ENCODE assay signal across 8 cellular contexts in genomic region chr7:102426268-102427031, GRCh38. TPM values are rescaled to one million over a fixed set of nuclear protein-coding genes. Genes with fewer than 3 reads are reported as not detected.
DNase-seq lines count a peak whose midpoint lies in the region; ATAC-seq and TF ChIP-seq lines count a peak whose summit lies in the region.

No MANE protein-coding gene starts in this region.

- H3K36me3 ChIP-seq in duodenal mucosa (ENCODE audit: control insufficient read depth in 1 of 2, insufficient read depth in 2 of 2, low read length in 2 of 2) (peaks cover 5 to 31% of the 10 kb centered on the region in 2 donors), hepatocyte (replicated peaks; ENCODE audit: insufficient read depth, low read depth) (no peaks in the 10 kb centered on the region), ovary (no peaks in the 10 kb centered on the region)

- no peak overlapping the region for H2AFZ ChIP-seq in hepatocyte

- intact Hi-C loops in activated B cell treated with CpG ODN at 0.5 μM for 24 hours (cut with micrococcal nuclease): loop anchor here (1.0 kb wide), 4 partner anchors 8 to 30 kb away; partner anchors contain the start of gene PRKRIP1
- intact Hi-C loops in ovary (cut with DNase I): no loop called here

- no peaks in the 10 kb centered on the region for H3K9me2 ChIP-seq in hepatocyte (replicated peaks; ENCODE audit: insufficient read depth)

- H3K4me2 ChIP-seq in hepatocyte: no peak overlapping the region

- H3K9ac ChIP-seq in duodenal mucosa (ENCODE audit: low read depth in 1 of 2, low read length in 2 of 2): peak overlapping the region; percentile 55 to 69

- no peaks in the 10 kb centered on the region for H3K9me3 ChIP-seq in duodenal mucosa (ENCODE audit: control insufficient read depth in 1 of 2, low read length in 2 of 2)
- no peaks in the 10 kb centered on the region for H3K9me3 ChIP-seq in hepatocyte (ENCODE audit: low read depth)
- no peaks in the 10 kb centered on the region for H3K9me3 ChIP-seq in ovary

- no peak for TF ChIP-seq EP300 in ovary (IDR thresholded peaks at IDR 0.05)

- CTCF ChIA-PET in activated B cell treated with CpG ODN at 0.5 μM for 24 hours (lab: Charles Lee): interaction anchor here (1.6 to 2.9 kb wide), 8 partner anchors 11 to 24 kb away, joined by 4 to 16 read pairs (median 12); no protein-coding TSS in a partner anchor

- H4K20me1 ChIP-seq in hepatocyte (ENCODE audit: insufficient read depth, poor library complexity, severe bottlenecking): no peaks in the 10 kb centered on the region

- H3K4me3 ChIP-seq in duodenal mucosa (ENCODE audit: low read depth in 1 of 2, low read length in 2 of 2): peak overlapping the region; percentile 33 to 45
- H3K4me3 ChIP-seq in hepatocyte: no peak overlapping the region
- no peak overlapping the region for H3K4me3 ChIP-seq in ovary

- peaks cover 9% of the 10 kb centered on the region for H3K36me3 Mint-ChIP-seq in activated B cell treated with CpG ODN at 0.5 μM for 24 hours (ENCODE audit: low read depth)

- TF ChIP-seq CTCF in activated B cell treated with CpG ODN at 0.5 μM for 24 hours (IDR thresholded peaks at IDR 0.05) (no peak), hepatocyte (IDR thresholded peaks at IDR 0.05; ENCODE audit: poor library complexity) (no peak), ovary (IDR thresholded peaks at IDR 0.05) (no peak)

- 95% methylated on average over 16 of the region's 16 CpGs for WGBS in hepatocyte (ENCODE audit: low lambda C conversion rate, missing lambda C conversion rate)
- 85 to 88% (median 87%) methylated on average over 16 of the region's 16 CpGs for whole genome bisulfite sequencing in ovary, 3 donors

- H3K4me1 Mint-ChIP-seq in activated B cell treated with CpG ODN at 0.5 μM for 24 hours: peaks cover 95% of the 10 kb centered on the region

- no peak for TF ChIP-seq POLR2A in ovary (IDR thresholded peaks at IDR 0.05)

- H3K27ac ChIP-seq in duodenal mucosa (ENCODE audit: low read depth, low read length) (peak overlapping the region; percentile 92), hepatocyte (no peak overlapping the region), ovary (no peak overlapping the region)

- no peaks in the 10 kb centered on the region for H3K27me3 Mint-ChIP-seq in activated B cell treated with CpG ODN at 0.5 μM for 24 hours

- DNase-seq in activated B cell treated with CpG ODN at 0.5 μM for 24 hours (peak; percentile 62), hepatocyte (ENCODE audit: low spot score) (no peak), globus pallidus (ENCODE audit: low spot score) (no peak), ovary (no peak)
- peak; percentile 67 to 69 for DNase-seq in stimulated activated CD4-positive, alpha-beta T cell treated with anti-CD3 and anti-CD28 coated beads, Interleukin-2, amount 100 ng/mL, for 48 hours

- peak; percentile 61 for ATAC-seq in GM18868 (IDR thresholded peaks at IDR 0.05; ENCODE audit: unreplicated experiment)
- ATAC-seq in HG03064 (IDR thresholded peaks at IDR 0.05; ENCODE audit: low read depth, unreplicated experiment): peak; percentile 44
- peak; percentile 68 for ATAC-seq in activated B cell treated with CpG ODN at 0.5 μM for 24 hours (ENCODE audit: low read depth)

- no peaks in the 10 kb centered on the region for H3K79me2 ChIP-seq in hepatocyte

- POLR2A ChIA-PET in activated B cell treated with CpG ODN at 0.5 μM for 24 hours (lab: Charles Lee): interaction anchor here (0.8 to 32.9 kb wide), 13 partner anchors 8 to 139 kb away, joined by 3 to 886 read pairs (median 13); partner anchors contain the start of genes ALKBH4, LRWD1, ORAI2 and PRKRIP1

- H3K27ac Mint-ChIP-seq in activated B cell treated with CpG ODN at 0.5 μM for 24 hours: peak overlapping the region; percentile 100

- H3K27me3 ChIP-seq in duodenal mucosa (ENCODE audit: control insufficient read depth in 1 of 2, insufficient read depth in 2 of 2, low read length in 2 of 2) (no peaks in the 10 kb centered on the region), hepatocyte (no peaks in the 10 kb centered on the region), ovary (no peaks in the 10 kb centered on the region)

- H3K4me1 ChIP-seq in duodenal mucosa (ENCODE audit: control insufficient read depth in 1 of 2, insufficient read depth in 2 of 2, low read length in 2 of 2) (peaks cover 22 to 43% of the 10 kb centered on the region in 2 donors), hepatocyte (ENCODE audit: insufficient read depth) (no peaks in the 10 kb centered on the region), ovary (ENCODE audit: insufficient read depth) (no peaks in the 10 kb centered on the region)

- no peaks in the 10 kb centered on the region for H3K9me3 Mint-ChIP-seq in activated B cell treated with CpG ODN at 0.5 μM for 24 hours

- H3K4me3 Mint-ChIP-seq in activated B cell treated with CpG ODN at 0.5 μM for 24 hours: peak overlapping the region; percentile 76

RNA-seq across cellular contexts. Expression of gene ORAI2, which starts 6.9 kb away (rescaled TPM):
- total RNA-seq in activated B cell treated with CpG ODN at 0.5 μM for 24 hours (167 and 184 TPM in 2 replicates), hepatocyte (25.9 and 33.6 TPM in 2 replicates), ovary (10 to 100 TPM in 6 of 7 donors, 1 to 10 TPM in 1; 6.4 to 18.9 (median 16.3) TPM)
- polyA plus RNA-seq in hepatocyte (32.3 and 41.9 TPM in 2 replicates), ovary (10 to 100 TPM in 1 of 2 donors, 1 to 10 TPM in 1; 3.2 to 10.0 TPM)

RNA-seq across cellular contexts. Expression of gene PRKRIP1, which starts 30.3 kb away (rescaled TPM):
- total RNA-seq in activated B cell treated with CpG ODN at 0.5 μM for 24 hours (38.8 and 39.7 TPM in 2 replicates), hepatocyte (32.0 and 33.8 TPM in 2 replicates), ovary (10 to 100 TPM; 17.4 to 28.8 (median 23.9) TPM)
- polyA plus RNA-seq in hepatocyte (44.6 and 61.6 TPM in 2 replicates), ovary (10 to 100 TPM; 23.4 to 26.9 TPM)

RNA-seq across cellular contexts. Expression of gene ALKBH4, which starts 38.2 kb away (rescaled TPM):
- total RNA-seq in activated B cell treated with CpG ODN at 0.5 μM for 24 hours (7.8 and 8.1 TPM in 2 replicates), hepatocyte (10.1 and 13.3 TPM in 2 replicates), ovary (10 to 100 TPM in 5 of 7 donors, 1 to 10 TPM in 2; 9.8 to 15.5 (median 12.2) TPM)
- polyA plus RNA-seq in hepatocyte (15.8 TPM in 2 replicates), ovary (10 to 100 TPM in 1 of 2 donors, 1 to 10 TPM in 1; 6.2 to 11.9 TPM)

RNA-seq across cellular contexts. Expression of gene LRWD1, which starts 38.3 kb away (rescaled TPM):
- total RNA-seq in activated B cell treated with CpG ODN at 0.5 μM for 24 hours: 20.6 and 28.8 TPM in 2 replicates
- total RNA-seq in hepatocyte: 16.0 and 19.0 TPM in 2 replicates
- polyA plus RNA-seq in hepatocyte: 17.8 and 18.3 TPM in 2 replicates
- 10 to 100 TPM; 10.7 to 26.2 (median 14.6) TPM for total RNA-seq in ovary
- 10 to 100 TPM in 1 of 2 donors, 1 to 10 TPM in 1; 3.4 to 12.6 TPM for polyA plus RNA-seq in ovary

RNA-seq across cellular contexts. Expression of gene POLR2J, which starts 52.3 kb away (rescaled TPM):
- 45.2 and 49.5 TPM in 2 replicates for total RNA-seq in activated B cell treated with CpG ODN at 0.5 μM for 24 hours
- 16.3 and 22.4 TPM in 2 replicates for total RNA-seq in hepatocyte
- polyA plus RNA-seq in hepatocyte: 77.4 and 83.2 TPM in 2 replicates
- 10 to 100 TPM; 17.7 to 48.0 (median 40.2) TPM for total RNA-seq in ovary
- 10 to 100 TPM; 41.9 to 77.1 TPM for polyA plus RNA-seq in ovary

Comparison
In these comparisons a context has a peak if more than half of its experiments do, and no peak if none do; other contexts are left out.
1. DNase-seq: peak in activated B cell treated with CpG ODN at 0.5 μM for 24 hours (single experiment) and stimulated activated CD4-positive, alpha-beta T cell treated with anti-CD3 and anti-CD28 coated beads, Interleukin-2, amount 100 ng/mL, for 48 hours (2 of 2); none in hepatocyte (single experiment), globus pallidus (single experiment) and ovary (0 of 5).
2. H3K4me3 ChIP-seq: peak in duodenal mucosa (2 of 2); none in hepatocyte (single experiment) and ovary (single experiment).
3. Peak in every context shown above with its lines, with median percentiles within 50 percentile points of each other: ATAC-seq.